ENCODE assay signal across 4 cellular contexts in the genomic region with DNA sequence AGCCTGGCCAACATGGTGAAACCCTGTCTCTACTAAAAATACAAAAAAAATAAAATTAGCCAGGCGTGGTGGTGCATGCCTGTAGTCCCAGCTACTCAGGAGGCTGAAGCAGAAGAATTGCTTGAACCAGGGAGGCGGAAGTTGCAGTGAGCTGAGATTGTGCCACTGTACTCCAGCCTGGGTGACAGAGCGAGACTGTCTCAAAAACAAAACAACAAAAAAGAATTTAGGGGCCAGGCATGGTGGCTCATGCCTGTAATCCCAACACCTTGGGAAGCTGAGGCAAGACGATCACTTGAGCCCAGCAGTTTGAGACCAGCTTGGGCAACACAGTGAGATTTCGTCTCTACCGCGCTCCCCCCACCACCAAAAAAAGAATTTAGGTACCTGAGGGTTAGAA. TPM values are rescaled to one million over a fixed set of nuclear protein-coding genes. Genes with fewer than 3 reads are reported as not detected.
"Had no signal": no experiment of that assay in that cellular context is flagged by ENCODE, and none has a peak within 500 bp of the region (broad histone marks: within the 10 kb centered on the region; RNA-seq: fewer than 3 reads in every experiment).

No MANE protein-coding gene starts in this region.

RNA-seq across cellular contexts. Expression of a gene that starts 2.7 kb away (rescaled TPM):
- total RNA-seq: adrenal gland, aorta, body of pancreas, cerebellum had no signal
